20 cellular contexts compared by ENCODE assay signal in genomic region chr9:94896512-94896911, GRCh38.
"Had no signal": no experiment of that assay in that cellular context is flagged by ENCODE, and none has a peak within 500 bp of the region (broad histone marks: within the 10 kb centered on the region; RNA-seq: fewer than 3 reads in every experiment).

No MANE protein-coding gene starts in this region.

- H3K27ac ChIP-seq: lower lobe of right lung, neutrophil, prostate gland, right atrium auricular region, sigmoid colon, thyroid gland, upper lobe of left lung had no signal

- FAIRE-seq: keratinocyte, urothelium cell line had no signal

- H3K27me3 Mint-ChIP-seq: stimulated activated naive B cell treated with anti-CD40 and anti-IgM and Interleukin-4, amounts not matched to agents 10 μg/mL and 1 μg/mL and 100 μg/mL, for 72 hours; stimulated activated naive CD8-positive, alpha-beta T cell treated with anti-CD3 and anti-CD28 coated beads, Interleukin-15, amount 100 ng/mL, for 72 hours had no signal

- ATAC-seq: left ventricle myocardium superior; lower lobe of right lung; natural killer cell; stimulated activated naive B cell treated with anti-CD40 and anti-IgM and Interleukin-4, amounts not matched to agents 10 μg/mL and 1 μg/mL and 100 μg/mL, for 72 hours; stimulated activated naive CD8-positive, alpha-beta T cell treated with anti-CD3 and anti-CD28 coated beads, Interleukin-15, amount 100 ng/mL, for 72 hours had no signal

- H3K4me3 ChIP-seq: dorsolateral prefrontal cortex, lower lobe of right lung, prostate gland, right atrium auricular region, sigmoid colon, thyroid gland, upper lobe of left lung had no signal

- H3K4me3 Mint-ChIP-seq: immature natural killer cell; natural killer cell; neural crest cell; stimulated activated naive B cell treated with anti-CD40 and anti-IgM and Interleukin-4, amounts not matched to agents 10 μg/mL and 1 μg/mL and 100 μg/mL, for 72 hours; stimulated activated naive CD8-positive, alpha-beta T cell treated with anti-CD3 and anti-CD28 coated beads, Interleukin-15, amount 100 ng/mL, for 72 hours had no signal

- H3K36me3 ChIP-seq: lower lobe of right lung, neutrophil, prostate gland, right atrium auricular region, sigmoid colon, thyroid gland, upper lobe of left lung had no signal

- H3K4me1 ChIP-seq: prostate gland had no signal

- H3K27me3 ChIP-seq: dorsolateral prefrontal cortex, neutrophil, right atrium auricular region, sigmoid colon, thyroid gland, upper lobe of left lung had no signal

- DNase-seq: cerebellar nuclear complex; dorsolateral prefrontal cortex; effector CD4-positive, alpha-beta T cell; hypothalamus; immature natural killer cell; left ventricle myocardium superior; lower lobe of right lung; natural killer cell; sigmoid colon; stimulated activated CD4-positive, alpha-beta T cell treated with anti-CD3 and anti-CD28 coated beads, Interleukin-4, amount 100 ng/mL, for 4 hours; stimulated activated naive B cell treated with anti-CD40 and anti-IgM and Interleukin-4, amounts not matched to agents 10 μg/mL and 1 μg/mL and 100 μg/mL, for 72 hours; stimulated activated naive CD8-positive, alpha-beta T cell treated with anti-CD3 and anti-CD28 coated beads, Interleukin-15, amount 100 ng/mL, for 72 hours; thyroid gland; upper lobe of left lung had no signal

- H3K4me1 Mint-ChIP-seq: immature natural killer cell had no signal

- H3K9me3 ChIP-seq: lower lobe of right lung, neutrophil, prostate gland, right atrium auricular region, sigmoid colon, thyroid gland, upper lobe of left lung had no signal

- H3K27ac Mint-ChIP-seq: natural killer cell; stimulated activated naive B cell treated with anti-CD40 and anti-IgM and Interleukin-4, amounts not matched to agents 10 μg/mL and 1 μg/mL and 100 μg/mL, for 72 hours; stimulated activated naive CD8-positive, alpha-beta T cell treated with anti-CD3 and anti-CD28 coated beads, Interleukin-15, amount 100 ng/mL, for 72 hours had no signal
